In genomic region chr7:121062684-121063279, GRCh38 we compare ENCODE assay signal across 18 cellular contexts.
DNase-seq lines count a peak whose midpoint lies in the region; ATAC-seq, FAIRE-seq and TF ChIP-seq lines count a peak whose summit lies in the region.
"Had no signal": no experiment of that assay in that cellular context is flagged by ENCODE, and none has a peak within 500 bp of the region (broad histone marks: within the 10 kb centered on the region; RNA-seq: fewer than 3 reads in every experiment).

No MANE protein-coding gene starts in this region.

- H3K27me3 Mint-ChIP-seq in HFFc6 (ENCODE audit: insufficient read depth) (peaks cover under 1% of the 10 kb centered on the region; the same call in 1 of the 2 replicates), H9 (ENCODE audit: low read depth) (no peaks in the 10 kb centered on the region)

- no peak overlapping the region for H2BK15ac ChIP-seq in H9 (ENCODE audit: low read depth, low read length)

- H3K18ac ChIP-seq in H9 (ENCODE audit: insufficient read length, low read depth, low read length), result no peak overlapping the region

- no peak for TF ChIP-seq RAD21 in GM12878 (IDR thresholded peaks at IDR 0.05; ENCODE audit: insufficient read depth, low read depth, low read length)

- H3K27ac ChIP-seq in GM12878 (ENCODE audit: control insufficient read depth, insufficient read depth) (no peak overlapping the region), psoas muscle (no peak overlapping the region), thyroid gland (no peak overlapping the region), H9 (ENCODE audit: insufficient read length, low read depth, low read length) (no peak overlapping the region)
- H3K27ac ChIP-seq: 22Rv1, SJCRH30 had no signal

- H3K27me3 ChIP-seq in GM12878 (replicated peaks in 1 of 2; ENCODE audit: control insufficient read depth in 2 of 2, insufficient read depth in 2 of 2, low read length in 1 of 2) (peaks cover 0 to 1% of the 10 kb centered on the region in 2 experiments; a peak in 1 of 4 replicates), psoas muscle (ENCODE audit: insufficient read depth in 3 of 3, low read length in 2 of 3) (no peaks in the 10 kb centered on the region), thyroid gland (no peaks in the 10 kb centered on the region), H9 (ENCODE audit: insufficient read depth, low read length) (no peaks in the 10 kb centered on the region)
- H3K27me3 ChIP-seq: SJCRH30 had no signal

- H3K9ac ChIP-seq in GM12878 (ENCODE audit: control insufficient read depth, insufficient read depth, low read length) (no peak overlapping the region), H9 (ENCODE audit: extremely low read depth, insufficient read length, low read length) (no peak overlapping the region)

- H3K9me3 ChIP-seq in GM12878 (replicated peaks; ENCODE audit: control insufficient read depth, insufficient read depth, low read length) (no peaks in the 10 kb centered on the region; the same call in 2 of the 3 replicates), psoas muscle (no peaks in the 10 kb centered on the region), thyroid gland (no peaks in the 10 kb centered on the region), H9 (ENCODE audit: control insufficient read depth, low read depth, low read length) (no peaks in the 10 kb centered on the region)
- H3K9me3 ChIP-seq: SJCRH30 had no signal

- H3T11ph ChIP-seq in H9 (ENCODE audit: low read length), result no peak overlapping the region

- H3K36me3 Mint-ChIP-seq in HFFc6 (ENCODE audit: low read depth) (peaks cover 24% of the 10 kb centered on the region), H9 (ENCODE audit: insufficient read depth in 1 of 3, low read depth in 3 of 3) (no peaks in the 10 kb centered on the region)

- SMC1A ChIA-PET in GM12878 (lab: Charles Lee; ENCODE audit: uncharacterized antibody, unreplicated experiment), result interaction anchor here (0.6 to 1.4 kb wide), 5 partner anchors 11 to 598 kb away, joined by 3 to 7 read pairs (median 3); no protein-coding TSS in a partner anchor

- TF ChIP-seq CTCF in HFFc6 (IDR thresholded peaks at IDR 0.05) (no peak), GM12878 (IDR thresholded peaks at IDR 0.05 in 2 of 3, conservative IDR thresholded peaks at IDR 0.05 in 1 of 3; ENCODE audit: control insufficient read depth in 2 of 3, extremely low read depth in 1 of 3, insufficient read depth in 1 of 3, low read depth in 3 of 3, low read length in 3 of 3) (no peak), psoas muscle (IDR thresholded peaks at IDR 0.05) (no peak), thyroid gland (IDR thresholded peaks at IDR 0.05) (no peak), H9 (conservative IDR thresholded peaks at IDR 0.05) (no peak)

- no peak overlapping the region for H2BK12ac ChIP-seq in H9 (ENCODE audit: insufficient read length, low read depth, low read length)

- no peaks in the 10 kb centered on the region for H3K79me2 ChIP-seq in GM12878 (ENCODE audit: control insufficient read depth, insufficient read depth, low read length)
- H3K79me2 ChIP-seq in H9 (ENCODE audit: insufficient read depth, low read length), result no peaks in the 10 kb centered on the region

- H3K4me1 ChIP-seq in GM12878 (ENCODE audit: control insufficient read depth, insufficient read depth, low read length) (no peaks in the 10 kb centered on the region), psoas muscle (peaks cover 32% of the 10 kb centered on the region), thyroid gland (no peaks in the 10 kb centered on the region), H9 (ENCODE audit: insufficient read depth, low read length) (no peaks in the 10 kb centered on the region)
- H3K4me1 ChIP-seq: SJCRH30 had no signal

- no peak overlapping the region for H4K91ac ChIP-seq in H9 (ENCODE audit: insufficient read length, low read depth, low read length)

- H2BK120ac ChIP-seq in H9 (ENCODE audit: low read depth, low read length, poor library complexity, severe bottlenecking), result no peak overlapping the region

- no peaks in the 10 kb centered on the region for H3K79me1 ChIP-seq in H9 (ENCODE audit: insufficient read depth, low read depth, low read length, poor library complexity, severe bottlenecking)

- in situ Hi-C loops in GM12878 (cut with MboI), result no loop called here

- TF ChIP-seq EP300 in GM12878 (IDR thresholded peaks at IDR 0.05; ENCODE audit: borderline replicate concordance in 1 of 2, control insufficient read depth in 1 of 2, low read depth in 2 of 2, low read length in 2 of 2), result no peak

- H2AK5ac ChIP-seq in H9 (ENCODE audit: insufficient read length, low read length), result no peak overlapping the region

- no peak for FAIRE-seq in GM12878 (lab: Jason Lieb, UNC)

- H2AFZ ChIP-seq in GM12878 (ENCODE audit: control insufficient read depth, low read depth, low read length) (no peak overlapping the region), H9 (ENCODE audit: low read length) (no peak overlapping the region)

- no peak overlapping the region for H3K56ac ChIP-seq in H9 (ENCODE audit: insufficient read length, low read depth, low read length)

- no peak overlapping the region for H4K5ac ChIP-seq in H9 (ENCODE audit: insufficient read length, low read depth, low read length)

- 24% methylated on average over 11 of the region's 11 CpGs for WGBS in GM12878 (ENCODE audit: insufficient coverage, insufficient replicate concordance, low lambda C conversion rate, missing lambda C conversion rate)
- WGBS in psoas muscle, 3 donors, result 77 to 79% (median 79%) methylated on average over 11 of the region's 11 CpGs
- WGBS in thyroid gland, 2 donors, result 75 to 81% methylated on average over 11 of the region's 11 CpGs
- WGBS in H9 (ENCODE audit: extremely low coverage, insufficient read length, low lambda C conversion rate), result no CpG with 5 or more reads among the region's 11 CpGs

- H2BK20ac ChIP-seq in H9 (ENCODE audit: low read depth, low read length, poor library complexity, severe bottlenecking), result no peak overlapping the region

- intact Hi-C loops in GM12878 (cut with micrococcal nuclease; ENCODE audit: unreplicated experiment), result no loop called here
- intact Hi-C loops in psoas muscle (cut with DNase I), result no loop called here
- intact Hi-C loops in thyroid gland (cut with DNase I), result no loop called here

- ATAC-seq in GM12878, result peak; percentile 40; the same call in 2 of the 3 replicates
- ATAC-seq in psoas muscle, result peak in 3 of 4 donors; percentile 20 to 24 (median 21)
- ATAC-seq in SK-N-SH treated with all-trans-retinoic acid at 6 μM for 48 hours, result no peak
- ATAC-seq: HCT116 had no signal

- no peak overlapping the region for H3K14ac ChIP-seq in H9 (ENCODE audit: insufficient read depth, low read length)

- H4K8ac ChIP-seq in H9 (replicated peaks; ENCODE audit: insufficient read length, low read depth, low read length), result no peak overlapping the region

- H3K36me3 ChIP-seq in GM12878 (ENCODE audit: control insufficient read depth in 2 of 2, insufficient read depth in 2 of 2, low read length in 1 of 2) (no peaks in the 10 kb centered on the region), psoas muscle (ENCODE audit: insufficient read depth in 1 of 2, low read depth in 1 of 2) (peaks cover 0 to 10% of the 10 kb centered on the region in 2 donors), thyroid gland (no peaks in the 10 kb centered on the region)

- RAD21 ChIA-PET in GM12878 (lab: Charles Lee; ENCODE audit: unreplicated experiment), result no interaction called here

- no TSS peak for BruUV-seq in GM12878 (replicated peaks; lab: Mats Ljungman, UMichigan)

- peak; percentile 23 for DNase-seq in NCI-H2227 (lab: John Stamatoyannopoulos, UW; ENCODE audit: unreplicated experiment)
- DNase-seq in NCI-H2227 treated with DMSO at 0.1 percent for 48 hours (lab: John Stamatoyannopoulos, UW), result no peak
- no peak for DNase-seq in HFFc6
- DNase-seq in GM12878 (ENCODE audit: low read depth, low spot score), result no peak
- DNase-seq in psoas muscle, result no peak
- no peak for DNase-seq in thyroid gland
- DNase-seq in H9, result no peak
- DNase-seq: DND-41, MM.1S, NCI-H1092 treated with DMSO at 0.1 percent for 48 hours, NCI-H2081, NCI-H2171 treated with DMSO at 0.1 percent for 48 hours, NCI-H748 treated with DMSO at 0.1 percent for 48 hours, RPMI8226, SJCRH30 had no signal

- no peak overlapping the region for H3K23ac ChIP-seq in H9 (ENCODE audit: insufficient read length, low read depth, low read length)

- no peak overlapping the region for H2BK5ac ChIP-seq in H9 (ENCODE audit: insufficient read length, low read length)

- no peaks in the 10 kb centered on the region for H4K20me1 ChIP-seq in GM12878 (ENCODE audit: control insufficient read depth, insufficient read depth)
- no peaks in the 10 kb centered on the region for H4K20me1 ChIP-seq in H9 (ENCODE audit: control insufficient read depth, insufficient read depth, insufficient read length)

- H3K4me3 ChIP-seq in GM12878 (no peak overlapping the region), psoas muscle (peak overlapping the region; percentile 27), thyroid gland (replicated peaks in 1 of 3) (no peak overlapping the region)
- H3K4me3 ChIP-seq: SJCRH30 had no signal

- H3K4me2 ChIP-seq in GM12878 (ENCODE audit: control insufficient read depth, insufficient read depth), result no peak overlapping the region
- H3K4me2 ChIP-seq in H9 (ENCODE audit: insufficient read depth, insufficient read length, low read length), result no peak overlapping the region

- H3K27ac Mint-ChIP-seq in HFFc6 (0 out of 2 replicates have a peak overlapping the region, but pooled peaks have one; percentile 0), H9 (no peak overlapping the region)

- H3K4me1 Mint-ChIP-seq in HFFc6 (ENCODE audit: low read depth) (no peaks in the 10 kb centered on the region), H9 (peaks cover 2 to 7% of the 10 kb centered on the region in 2 experiments; a peak in 1 of 4 replicates)

- no peak overlapping the region for H3K4ac ChIP-seq in H9 (ENCODE audit: low read depth, low read length)

- POLR2A ChIA-PET in GM12878 (lab: Charles Lee), result no interaction called here

- no peaks in the 10 kb centered on the region for H3K23me2 ChIP-seq in H9 (ENCODE audit: insufficient read length, low read depth, low read length, poor library complexity, severe bottlenecking)

- CTCF ChIA-PET in GM12878 (lab: Yijun Ruan, JAX), result interaction anchor here (0.9 to 1.8 kb wide), 3 partner anchors 19 to 76 kb away, joined by 3 to 7 read pairs (median 5); no protein-coding TSS in a partner anchor

- H3K9me3 Mint-ChIP-seq in HFFc6 (peaks cover 2% of the 10 kb centered on the region; the same call in 1 of the 2 replicates), H9 (no peaks in the 10 kb centered on the region; a peak in 1 of 5 replicates)

- TF ChIP-seq POLR2A in GM12878 (IDR thresholded peaks at IDR 0.05; ENCODE audit: low read depth, low read length) (no peak), thyroid gland (IDR thresholded peaks at IDR 0.05) (no peak)

- H3K4me3 Mint-ChIP-seq in HFFc6, result no peak overlapping the region
- H3K4me3 Mint-ChIP-seq in H9, result no peak overlapping the region

TF ChIP-seq in GM12878, 131 proteins besides CTCF, POLR2A, EP300 and RAD21:
- 0 out of 2 replicates have a peak, but pooled peaks have one; percentile 25 for TF ChIP-seq CHD2 (IDR thresholded peaks at IDR 0.05; ENCODE audit: borderline replicate concordance, low read depth, low read length)
- no peak for TF ChIP-seq TCF7 (IDR thresholded peaks at IDR 0.05; ENCODE audit: borderline replicate concordance)

TF ChIP-seq in SK-N-SH treated with all-trans-retinoic acid at 6 μM for 48 hours, 23 proteins besides CTCF, POLR2A, EP300 and RAD21 (continues in another document):
- no peak for TF ChIP-seq GLIS3 (CRISPR knock-in tag; IDR thresholded peaks at IDR 0.05)
